ENCODE assay signal across 23 cellular contexts in genomic region chr1:41408691-41409090, GRCh38. TPM values are rescaled to one million over a fixed set of nuclear protein-coding genes. Genes with fewer than 3 reads are reported as not detected.
DNase-seq lines count a peak whose midpoint lies in the region; ATAC-seq and TF ChIP-seq lines count a peak whose summit lies in the region.
"Had no signal": no experiment of that assay in that cellular context is flagged by ENCODE, and none has a peak within 500 bp of the region (broad histone marks: within the 10 kb centered on the region; RNA-seq: fewer than 3 reads in every experiment).

No MANE protein-coding gene starts in this region.

- H3K14ac ChIP-seq in neuronal stem cell (ENCODE audit: low read length), result no peak overlapping the region

- peaks cover 0 to 49% (median 2%) of the 10 kb centered on the region in 3 experiments for H3K27me3 ChIP-seq in neuronal stem cell (ENCODE audit: control insufficient read depth in 3 of 3, insufficient read depth in 3 of 3, low read depth in 1 of 3, low read length in 3 of 3)
- H3K27me3 ChIP-seq in heart left ventricle, result peaks cover 0 to 19% (median 3%) of the 10 kb centered on the region in 9 donors
- H3K27me3 ChIP-seq: BLaER1 treated with 17β-estradiol and CSF1 and Interleukin-3, amounts not matched to agents 10 nM and 100 nM had no signal

- no peak overlapping the region for H2BK120ac ChIP-seq in neuronal stem cell (ENCODE audit: low read depth, low read length)

- H3K9me3 ChIP-seq in neuronal stem cell (replicated peaks in 1 of 2; ENCODE audit: control insufficient read depth in 2 of 2, insufficient read depth in 1 of 2, low read depth in 1 of 2, low read length in 2 of 2), result no peaks in the 10 kb centered on the region
- no peaks in the 10 kb centered on the region for H3K9me3 ChIP-seq in heart left ventricle
- H3K9me3 ChIP-seq: HAP-1 had no signal

- H3K36me3 Mint-ChIP-seq in activated CD4-positive, alpha-beta T cell treated with anti-CD3 and anti-CD28 coated beads for 36 hours (ENCODE audit: low read depth), result no peaks in the 10 kb centered on the region
- no peaks in the 10 kb centered on the region for H3K36me3 Mint-ChIP-seq in activated T-helper 17 cell treated with anti-CD3 and anti-CD28 coated beads, Interleukin-2, amount 50 U/mL, for 72 hours (ENCODE audit: low read depth)
- H3K36me3 Mint-ChIP-seq: CD14-positive monocyte had no signal

- H2BK12ac ChIP-seq in neuronal stem cell (ENCODE audit: low read length), result no peak overlapping the region

- H3K18ac ChIP-seq in neuronal stem cell (ENCODE audit: low read length), result no peak overlapping the region

- TF ChIP-seq CTCF in heart left ventricle (IDR thresholded peaks at IDR 0.05), result no peak

- H2AK5ac ChIP-seq in neuronal stem cell (ENCODE audit: low read depth, low read length), result no peak overlapping the region

- no peak overlapping the region for H2BK15ac ChIP-seq in neuronal stem cell (ENCODE audit: low read length)

- no peak overlapping the region for H3K23ac ChIP-seq in neuronal stem cell (ENCODE audit: low read depth, low read length, poor library complexity)

- H3K4ac ChIP-seq in neuronal stem cell (ENCODE audit: low read length), result no peak overlapping the region

- H3K9me3 Mint-ChIP-seq in activated CD4-positive, alpha-beta T cell treated with anti-CD3 and anti-CD28 coated beads for 36 hours (ENCODE audit: low read depth), result no peaks in the 10 kb centered on the region
- no peaks in the 10 kb centered on the region for H3K9me3 Mint-ChIP-seq in activated T-helper 17 cell treated with anti-CD3 and anti-CD28 coated beads, Interleukin-2, amount 50 U/mL, for 72 hours
- H3K9me3 Mint-ChIP-seq: CD4-positive, alpha-beta T cell; HFFc6 had no signal

- no peak overlapping the region for H3K4me3 Mint-ChIP-seq in activated CD4-positive, alpha-beta T cell treated with anti-CD3 and anti-CD28 coated beads for 36 hours
- no peak overlapping the region for H3K4me3 Mint-ChIP-seq in activated T-helper 17 cell treated with anti-CD3 and anti-CD28 coated beads, Interleukin-2, amount 50 U/mL, for 72 hours
- H3K4me3 Mint-ChIP-seq: B cell; CD14-positive monocyte; CD4-positive, alpha-beta T cell; CD8-positive, alpha-beta memory T cell; HFFc6 had no signal

- H3K4me3 ChIP-seq in neuronal stem cell (ENCODE audit: low read length in 2 of 2) (no peak overlapping the region), heart left ventricle (no peak overlapping the region)
- H3K4me3 ChIP-seq: BLaER1 treated with 17β-estradiol and CSF1 and Interleukin-3, amounts not matched to agents 10 nM and 100 nM; GM12878; GM23248; HAP-1 had no signal

- peaks cover 2% of the 10 kb centered on the region for H3K4me1 Mint-ChIP-seq in activated CD4-positive, alpha-beta T cell treated with anti-CD3 and anti-CD28 coated beads for 36 hours
- H3K4me1 Mint-ChIP-seq in activated T-helper 17 cell treated with anti-CD3 and anti-CD28 coated beads, Interleukin-2, amount 50 U/mL, for 72 hours, result no peaks in the 10 kb centered on the region
- H3K4me1 Mint-ChIP-seq: CD8-positive, alpha-beta memory T cell had no signal

- H3K36me3 ChIP-seq in neuronal stem cell (replicated peaks in 1 of 2; ENCODE audit: control insufficient read depth in 2 of 2, insufficient read depth in 2 of 2, low read length in 2 of 2), result no peaks in the 10 kb centered on the region
- H3K36me3 ChIP-seq in heart left ventricle, result no peaks in the 10 kb centered on the region
- H3K36me3 ChIP-seq: BLaER1 treated with 17β-estradiol and CSF1 and Interleukin-3, amounts not matched to agents 10 nM and 100 nM; HAP-1 had no signal

- WGBS in neuronal stem cell (ENCODE audit: extremely low coverage in 2 of 2, insufficient read length in 2 of 2, insufficient replicate concordance in 1 of 2), 2 donors, result no CpG with 5 or more reads among the region's 6 CpGs
- WGBS in heart left ventricle, 4 donors, result 67 to 76% (median 70%) methylated on average over 6 of the region's 6 CpGs

- no peak overlapping the region for H3K9ac ChIP-seq in neuronal stem cell (ENCODE audit: low read depth, low read length, poor library complexity)
- H3K9ac ChIP-seq: BLaER1 treated with 17β-estradiol and CSF1 and Interleukin-3, amounts not matched to agents 10 nM and 100 nM; GM23248 had no signal

- no peak for TF ChIP-seq POLR2A in heart left ventricle (IDR thresholded peaks at IDR 0.05)

- no peak overlapping the region for H4K8ac ChIP-seq in neuronal stem cell (ENCODE audit: low read depth, low read length)

- peak; percentile 45 for ATAC-seq in activated CD4-positive, alpha-beta T cell treated with anti-CD3 and anti-CD28 coated beads for 36 hours
- peak; percentile 65 for ATAC-seq in activated T-helper 17 cell treated with anti-CD3 and anti-CD28 coated beads, Interleukin-2, amount 50 U/mL, for 72 hours (replicated peaks)
- ATAC-seq in heart left ventricle, result no peak
- ATAC-seq: GM12878 had no signal

- H3K4me2 ChIP-seq in neuronal stem cell (ENCODE audit: insufficient read depth, low read length, poor library complexity, severe bottlenecking), result no peak overlapping the region

- POLR2A ChIA-PET in activated CD4-positive, alpha-beta T cell treated with anti-CD3 and anti-CD28 coated beads for 36 hours (lab: Charles Lee), result no interaction called here

- H3K27ac ChIP-seq in neuronal stem cell (replicated peaks; ENCODE audit: low read length) (no peak overlapping the region), heart left ventricle (no peak overlapping the region)
- H3K27ac ChIP-seq: 22Rv1; BLaER1 treated with 17β-estradiol and CSF1 and Interleukin-3, amounts not matched to agents 10 nM and 100 nM; GM23248 had no signal

- H3K27me3 Mint-ChIP-seq in activated CD4-positive, alpha-beta T cell treated with anti-CD3 and anti-CD28 coated beads for 36 hours, result peaks cover 9% of the 10 kb centered on the region
- peaks cover 24% of the 10 kb centered on the region for H3K27me3 Mint-ChIP-seq in activated T-helper 17 cell treated with anti-CD3 and anti-CD28 coated beads, Interleukin-2, amount 50 U/mL, for 72 hours

- H3K4me1 ChIP-seq in neuronal stem cell (ENCODE audit: control insufficient read depth in 2 of 2, insufficient read depth in 1 of 2, low read depth in 1 of 2, low read length in 2 of 2) (peaks cover 4 to 8% of the 10 kb centered on the region in 2 donors), heart left ventricle (peaks cover 0 to 11% (median 0%) of the 10 kb centered on the region in 12 donors)
- H3K4me1 ChIP-seq: HAP-1 had no signal

- CTCF ChIA-PET in activated CD4-positive, alpha-beta T cell treated with anti-CD3 and anti-CD28 coated beads for 36 hours (lab: Charles Lee), result no interaction called here

- no peaks in the 10 kb centered on the region for H3K79me1 ChIP-seq in neuronal stem cell (ENCODE audit: low read depth, low read length)

- peak overlapping the region; percentile 17 for H4K91ac ChIP-seq in neuronal stem cell (ENCODE audit: low read depth, low read length, poor library complexity)

- intact Hi-C loops in activated CD4-positive, alpha-beta T cell treated with anti-CD3 and anti-CD28 coated beads for 36 hours (cut with DNase I, micrococcal nuclease), result no loop called here
- intact Hi-C loops in heart left ventricle (cut with DNase I), result no loop called here

- H2BK5ac ChIP-seq in neuronal stem cell (ENCODE audit: low read length), result no peak overlapping the region

- no peak for DNase-seq in activated CD4-positive, alpha-beta T cell treated with anti-CD3 and anti-CD28 coated beads for 36 hours
- no peak for DNase-seq in activated CD4-positive, alpha-beta T cell treated with anti-CD3 and anti-CD28 coated beads for 4 hours
- DNase-seq in neuronal stem cell (ENCODE audit: low spot score) (no peak), Kasumi-1 (lab: John Stamatoyannopoulos, UW) (no peak), heart left ventricle (no peak), midbrain (lab: John Stamatoyannopoulos, UW) (no peak), NCI-H2227 treated with DMSO at 0.1 percent for 48 hours (lab: John Stamatoyannopoulos, UW) (no peak)
- DNase-seq: CD4-positive, alpha-beta T cell; CD8-positive, alpha-beta memory T cell; DMS 273 treated with DMSO at 0.1 percent for 48 hours; DMS79; EL; GDM1; GM23248; HFFc6 had no signal

- no peak overlapping the region for H2AFZ ChIP-seq in neuronal stem cell (ENCODE audit: low read length)
- H2AFZ ChIP-seq: GM23248 had no signal

- H3K27ac Mint-ChIP-seq in activated CD4-positive, alpha-beta T cell treated with anti-CD3 and anti-CD28 coated beads for 36 hours, result no peak overlapping the region
- no peak overlapping the region for H3K27ac Mint-ChIP-seq in activated T-helper 17 cell treated with anti-CD3 and anti-CD28 coated beads, Interleukin-2, amount 50 U/mL, for 72 hours
- H3K27ac Mint-ChIP-seq: B cell; CD14-positive monocyte; CD4-positive, alpha-beta T cell; CD8-positive, alpha-beta memory T cell; HFFc6 had no signal

RNA-seq across cellular contexts. Expression of gene FOXO6, which starts 47.5 kb away (rescaled TPM):
- under 1 TPM in 1 of 2 experiments, not detected in 1; 0.09 TPM for total RNA-seq in activated CD4-positive, alpha-beta T cell treated with anti-CD3 and anti-CD28 coated beads for 36 hours
- under 1 TPM; 0.11 to 0.26 TPM for total RNA-seq in activated T-helper 17 cell treated with anti-CD3 and anti-CD28 coated beads, Interleukin-2, amount 50 U/mL, for 72 hours
- polyA plus RNA-seq in neuronal stem cell (2013, experiment 1 of 2), result 3.4 TPM
- 3.1 TPM for polyA plus RNA-seq in neuronal stem cell (2013, experiment 2 of 2)
- 1 to 10 TPM in 8 of 9 donors, under 1 TPM in 1; 0.69 to 4.8 (median 1.4) TPM for total RNA-seq in heart left ventricle
- under 1 TPM; 0.71 to 0.99 TPM for polyA plus RNA-seq in heart left ventricle
- total RNA-seq: GM12878, GM23248 had no signal
- polyA plus RNA-seq: AG04450; CD14-positive monocyte; CD8-positive, alpha-beta memory T cell; GM23248 had no signal

Comparison
In these comparisons a context has a peak if more than half of its experiments do, and no peak if none do; other contexts are left out.
1. ATAC-seq: peak in activated CD4-positive, alpha-beta T cell treated with anti-CD3 and anti-CD28 coated beads for 36 hours (single experiment) and activated T-helper 17 cell treated with anti-CD3 and anti-CD28 coated beads, Interleukin-2, amount 50 U/mL, for 72 hours (single experiment); none in heart left ventricle (0 of 4).